16 cellular contexts compared by ENCODE assay signal in the genomic region with DNA sequence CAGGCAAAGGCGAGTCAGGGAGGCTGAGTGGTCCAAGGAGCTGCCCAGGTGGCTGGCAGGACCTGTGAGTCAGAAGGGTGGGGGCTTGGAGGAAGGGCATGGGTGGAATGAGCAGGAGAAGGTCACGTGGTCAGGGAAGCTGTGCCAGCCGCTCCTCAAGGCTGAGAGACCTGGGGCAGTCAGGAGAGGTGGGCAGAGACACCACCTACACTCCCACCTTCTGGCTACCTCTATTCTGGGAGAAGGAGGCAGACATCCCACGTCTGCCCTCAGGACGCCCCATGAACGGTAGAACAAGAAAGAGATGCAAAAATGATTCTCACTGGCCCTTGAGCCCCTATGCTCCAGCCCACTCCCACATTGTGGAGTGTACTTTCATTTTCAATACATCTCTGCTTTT.
A peak's percentile ranks its signal among the peaks of the same experiment; 100 is the strongest.
DNase-seq lines count a peak whose midpoint lies in the region; ATAC-seq, FAIRE-seq and TF ChIP-seq lines count a peak whose summit lies in the region.
"Had no signal": no experiment of that assay in that cellular context is flagged by ENCODE, and none has a peak within 500 bp of the region (broad histone marks: within the 10 kb centered on the region; RNA-seq: fewer than 3 reads in every experiment).

No MANE protein-coding gene starts in this region.

- no peak overlapping the region for H3K4me3 ChIP-seq in kidney (ENCODE audit: low read length in 2 of 2)
- no peak overlapping the region for H3K4me3 ChIP-seq in thyroid gland (replicated peaks in 1 of 3)

- CTCF ChIA-PET in RWPE1 (lab: Yijun Ruan, JAX), result no interaction called here

- no peaks in the 10 kb centered on the region for H3K9me3 Mint-ChIP-seq in activated naive CD8-positive, alpha-beta T cell treated with anti-CD3 and anti-CD28 coated beads, Interleukin-2, amount 50 U/mL, for 24 hours
- H3K9me3 Mint-ChIP-seq: CD8-positive, alpha-beta T cell had no signal

- no peaks in the 10 kb centered on the region for H3K36me3 ChIP-seq in kidney (ENCODE audit: control insufficient read depth in 1 of 2, insufficient read depth in 2 of 2, low read length in 2 of 2)
- H3K36me3 ChIP-seq in thyroid gland, result no peaks in the 10 kb centered on the region

- no peak overlapping the region for H3K27ac Mint-ChIP-seq in activated naive CD8-positive, alpha-beta T cell treated with anti-CD3 and anti-CD28 coated beads, Interleukin-2, amount 50 U/mL, for 24 hours
- H3K27ac Mint-ChIP-seq: CD8-positive, alpha-beta T cell; IgD-negative memory B cell had no signal

- no peaks in the 10 kb centered on the region for H3K27me3 ChIP-seq in thyroid gland

- POLR2A ChIA-PET in RWPE1 (lab: Yijun Ruan, JAX; ENCODE audit: low non-redundant PET), result no interaction called here

- H3K27ac ChIP-seq in RWPE1, result peak overlapping the region; percentile 85
- no peak overlapping the region for H3K27ac ChIP-seq in kidney (ENCODE audit: low read depth in 2 of 2, low read length in 2 of 2)
- peak overlapping the region; percentile 91 to 98 (median 94) for H3K27ac ChIP-seq in thyroid gland

- TF ChIP-seq POLR2A in thyroid gland (IDR thresholded peaks at IDR 0.05), result no peak

- 79 to 88% methylated on average over 6 of the region's 6 CpGs for WGBS in thyroid gland, 2 donors

- no peak for ATAC-seq in activated naive CD8-positive, alpha-beta T cell treated with anti-CD3 and anti-CD28 coated beads, Interleukin-2, amount 50 U/mL, for 24 hours
- ATAC-seq in GM18870 (IDR thresholded peaks at IDR 0.05; ENCODE audit: unreplicated experiment), result no peak
- ATAC-seq: CD8-positive, alpha-beta T cell had no signal

- H3K4me1 Mint-ChIP-seq in activated naive CD8-positive, alpha-beta T cell treated with anti-CD3 and anti-CD28 coated beads, Interleukin-2, amount 50 U/mL, for 24 hours, result no peaks in the 10 kb centered on the region

- TF ChIP-seq CTCF in RWPE1 (conservative IDR thresholded peaks at IDR 0.05; ENCODE audit: low read depth), result no peak
- no peak for TF ChIP-seq CTCF in kidney (IDR thresholded peaks at IDR 0.05; ENCODE audit: borderline replicate concordance, extremely low read depth, insufficient read depth)
- TF ChIP-seq CTCF in thyroid gland (IDR thresholded peaks at IDR 0.05), result no peak

- H3K4me1 ChIP-seq in kidney (ENCODE audit: control insufficient read depth in 1 of 2, insufficient read depth in 1 of 2, low read depth in 1 of 2, low read length in 2 of 2), result peaks cover 5 to 9% of the 10 kb centered on the region in 2 donors
- peaks cover 38 to 59% of the 10 kb centered on the region in 2 donors for H3K4me1 ChIP-seq in thyroid gland

- no peak overlapping the region for H3K9ac ChIP-seq in kidney (ENCODE audit: low read length in 2 of 2)
- H3K9ac ChIP-seq: SK-N-SH had no signal

- no peaks in the 10 kb centered on the region for H3K36me3 Mint-ChIP-seq in activated naive CD8-positive, alpha-beta T cell treated with anti-CD3 and anti-CD28 coated beads, Interleukin-2, amount 50 U/mL, for 24 hours (ENCODE audit: low read depth)
- H3K36me3 Mint-ChIP-seq: CD8-positive, alpha-beta T cell had no signal

- intact Hi-C loops in kidney (cut with DNase I), result no loop called here
- intact Hi-C loops in thyroid gland (cut with DNase I), result no loop called here

- DNase-seq in Daoy (ENCODE audit: low read depth) (peak; percentile 28), RWPE1 (ENCODE audit: low spot score) (peak; percentile 60), kidney (peak; percentile 84), thyroid gland (peak; percentile 74 to 79), NCI-H1436 (lab: John Stamatoyannopoulos, UW) (no peak), NCI-H345 (lab: John Stamatoyannopoulos, UW) (no peak)
- DNase-seq in activated naive CD8-positive, alpha-beta T cell treated with anti-CD3 and anti-CD28 coated beads, Interleukin-2, amount 50 U/mL, for 24 hours, result no peak
- DNase-seq: CD8-positive, alpha-beta T cell; DMS 273 treated with DMSO at 0.1 percent for 48 hours; H7; NCI-H1092 treated with DMSO at 0.1 percent for 48 hours; NCI-H1694 treated with DMSO at 0.1 percent for 48 hours; Right ventricle myocardium superior; SK-N-SH had no signal

- H3K9me3 ChIP-seq in kidney (ENCODE audit: control insufficient read depth in 1 of 2, low read length in 2 of 2) (no peaks in the 10 kb centered on the region), thyroid gland (no peaks in the 10 kb centered on the region)
- H3K9me3 ChIP-seq: SK-N-SH had no signal

- FAIRE-seq in kidney (lab: Jason Lieb, UNC), result no peak

- H3K4me3 Mint-ChIP-seq in activated naive CD8-positive, alpha-beta T cell treated with anti-CD3 and anti-CD28 coated beads, Interleukin-2, amount 50 U/mL, for 24 hours, result no peak overlapping the region
- H3K4me3 Mint-ChIP-seq: CD8-positive, alpha-beta T cell; IgD-negative memory B cell had no signal

- H3K27me3 Mint-ChIP-seq in activated naive CD8-positive, alpha-beta T cell treated with anti-CD3 and anti-CD28 coated beads, Interleukin-2, amount 50 U/mL, for 24 hours, result no peaks in the 10 kb centered on the region

Comparison
In these comparisons a context has a peak if more than half of its experiments do, and no peak if none do; other contexts are left out.
1. DNase-seq: peak in Daoy (single experiment), RWPE1 (single experiment), kidney (single experiment) and thyroid gland (2 of 2); none in NCI-H1436 (single experiment), activated naive CD8-positive, alpha-beta T cell treated with anti-CD3 and anti-CD28 coated beads, Interleukin-2, amount 50 U/mL, for 24 hours (single experiment) and NCI-H345 (single experiment).
2. H3K27ac ChIP-seq: peak in RWPE1 (single experiment) and thyroid gland (3 of 3); none in kidney (0 of 2).